ENCODE assay signal across 12 cellular contexts in genomic region chr15:78035861-78036476, GRCh38. TPM values are rescaled to one million over a fixed set of nuclear protein-coding genes. Genes with fewer than 3 reads are reported as not detected.
A peak's percentile ranks its signal among the peaks of the same experiment; 100 is the strongest.
DNase-seq lines count a peak whose midpoint lies in the region; ATAC-seq and TF ChIP-seq lines count a peak whose summit lies in the region.
"Had no signal": no experiment of that assay in that cellular context is flagged by ENCODE, and none has a peak within 500 bp of the region (broad histone marks: within the 10 kb centered on the region; RNA-seq: fewer than 3 reads in every experiment).

No MANE protein-coding gene starts in this region.

- H4K8ac ChIP-seq in mesenchymal stem cell (ENCODE audit: low read length): no peak overlapping the region

- H3K9me3 Mint-ChIP-seq in activated T-helper 2 cell treated with anti-CD3 and anti-CD28 coated beads, Interferon-gamma antibody, Interleukin-2, Interleukin-4, amounts not matched to agents 10 μg/mL and 5 μg/mL and 100 μg/mL, durations not matched to agents 14 hours and 24 hours and 36 hours: no peaks in the 10 kb centered on the region
- H3K9me3 Mint-ChIP-seq: stimulated activated naive CD8-positive, alpha-beta T cell treated with anti-CD3 and anti-CD28 coated beads, Interleukin-15, amount 100 ng/mL, for 72 hours had no signal

- ATAC-seq in Right ventricle myocardium inferior (no peak), upper lobe of right lung (no peak), GM19463 (IDR thresholded peaks at IDR 0.05; ENCODE audit: unreplicated experiment) (no peak), HG02852 (IDR thresholded peaks at IDR 0.05; ENCODE audit: unreplicated experiment) (no peak)
- ATAC-seq: stimulated activated naive CD8-positive, alpha-beta T cell treated with anti-CD3 and anti-CD28 coated beads, Interleukin-15, amount 100 ng/mL, for 72 hours had no signal

- H3K4me3 Mint-ChIP-seq in activated T-helper 2 cell treated with anti-CD3 and anti-CD28 coated beads, Interferon-gamma antibody, Interleukin-2, Interleukin-4, amounts not matched to agents 10 μg/mL and 5 μg/mL and 100 μg/mL, durations not matched to agents 14 hours and 24 hours and 36 hours (ENCODE audit: low read depth): peak overlapping the region; percentile 57

- H3K9me3 ChIP-seq in cardiac muscle cell (ENCODE audit: low read depth) (no peaks in the 10 kb centered on the region), mesenchymal stem cell (ENCODE audit: control insufficient read depth, low read length) (no peaks in the 10 kb centered on the region), upper lobe of right lung (no peaks in the 10 kb centered on the region)

- H4K91ac ChIP-seq in mesenchymal stem cell (ENCODE audit: low read length): no peak overlapping the region

- H3K36me3 ChIP-seq in cardiac muscle cell (no peaks in the 10 kb centered on the region), mesenchymal stem cell (ENCODE audit: control insufficient read depth in 1 of 2, insufficient read depth in 2 of 2, low read depth in 1 of 2, low read length in 2 of 2) (peaks cover 48 to 49% of the 10 kb centered on the region in 2 experiments), upper lobe of right lung (peaks cover 20% of the 10 kb centered on the region)

- H3K23ac ChIP-seq in mesenchymal stem cell (ENCODE audit: low read length in 2 of 2): no peak overlapping the region

- peaks cover 43% of the 10 kb centered on the region for H3K79me1 ChIP-seq in mesenchymal stem cell (replicated peaks; ENCODE audit: low read length, poor library complexity, severe bottlenecking)

- no peak overlapping the region for H3K9ac ChIP-seq in mesenchymal stem cell (ENCODE audit: low read length)

- H2BK120ac ChIP-seq in mesenchymal stem cell (ENCODE audit: low read depth, low read length): no peak overlapping the region

- no peak overlapping the region for H2BK15ac ChIP-seq in mesenchymal stem cell (ENCODE audit: low read depth, poor library complexity, severe bottlenecking)

- TF ChIP-seq CTCF in cardiac muscle cell (IDR thresholded peaks at IDR 0.05; ENCODE audit: low read depth, low read length) (no peak), upper lobe of right lung (IDR thresholded peaks at IDR 0.05) (no peak)

- DNase-seq in cardiac muscle cell (ENCODE audit: low read depth in 1 of 2, low spot score in 1 of 2): peak in 1 of 2 donors; percentile 72
- DNase-seq in Right ventricle myocardium inferior (ENCODE audit: missing footprints): no peak
- no peak for DNase-seq in activated T-helper 2 cell treated with anti-CD3 and anti-CD28 coated beads, Interferon-gamma antibody, Interleukin-2, Interleukin-4, amounts not matched to agents 10 μg/mL and 5 μg/mL and 100 μg/mL, durations not matched to agents 14 hours and 24 hours and 36 hours (ENCODE audit: low spot score)
- DNase-seq in mesenchymal stem cell: peak; percentile 31
- DNase-seq in upper lobe of right lung: no peak
- DNase-seq in NCI-H69 (lab: John Stamatoyannopoulos, UW): no peak
- DNase-seq: NCI-H1417 had no signal

- no peak overlapping the region for H3K4me2 ChIP-seq in mesenchymal stem cell (ENCODE audit: low read length, poor library complexity, severe bottlenecking)

- H2AK5ac ChIP-seq in mesenchymal stem cell (ENCODE audit: low read length, severe bottlenecking): no peak overlapping the region

- no peaks in the 10 kb centered on the region for H3K27me3 Mint-ChIP-seq in activated T-helper 2 cell treated with anti-CD3 and anti-CD28 coated beads, Interferon-gamma antibody, Interleukin-2, Interleukin-4, amounts not matched to agents 10 μg/mL and 5 μg/mL and 100 μg/mL, durations not matched to agents 14 hours and 24 hours and 36 hours (ENCODE audit: low read depth)
- H3K27me3 Mint-ChIP-seq: stimulated activated naive CD8-positive, alpha-beta T cell treated with anti-CD3 and anti-CD28 coated beads, Interleukin-15, amount 100 ng/mL, for 72 hours had no signal

- H3K14ac ChIP-seq in mesenchymal stem cell (ENCODE audit: low read length in 2 of 2): no peak overlapping the region

- no peak overlapping the region for H2BK5ac ChIP-seq in mesenchymal stem cell (ENCODE audit: low read depth, low read length, poor library complexity, severe bottlenecking)

- intact Hi-C loops in Right ventricle myocardium inferior (cut with DNase I) (loop anchor here (5.0 kb wide), 1 partner anchor 41 kb away; the partner anchor contains the start of gene TBC1D2B), upper lobe of right lung (cut with DNase I) (no loop called here)
- intact Hi-C loops in activated T-helper 2 cell treated with anti-CD3 and anti-CD28 coated beads, Interferon-gamma antibody, Interleukin-2, Interleukin-4, amounts not matched to agents 10 μg/mL and 5 μg/mL and 100 μg/mL, durations not matched to agents 14 hours and 24 hours and 36 hours (cut with micrococcal nuclease): loop anchor here (2.0 kb wide), 1 partner anchor 33 kb away; no protein-coding TSS in a partner anchor

- H3K4me3 ChIP-seq in cardiac muscle cell: no peak overlapping the region
- no peak overlapping the region for H3K4me3 ChIP-seq in mesenchymal stem cell (ENCODE audit: insufficient read depth in 1 of 2, low read depth in 1 of 2, low read length in 2 of 2)
- H3K4me3 ChIP-seq in upper lobe of right lung: no peak overlapping the region

- H3K27ac ChIP-seq in cardiac muscle cell: peak overlapping the region; percentile 73
- no peak overlapping the region for H3K27ac ChIP-seq in mesenchymal stem cell (ENCODE audit: low read length, poor library complexity, severe bottlenecking)
- H3K27ac ChIP-seq in upper lobe of right lung: peak overlapping the region; percentile 73
- H3K27ac ChIP-seq: C4-2B had no signal

- peak overlapping the region; percentile 81 for H3K27ac Mint-ChIP-seq in activated T-helper 2 cell treated with anti-CD3 and anti-CD28 coated beads, Interferon-gamma antibody, Interleukin-2, Interleukin-4, amounts not matched to agents 10 μg/mL and 5 μg/mL and 100 μg/mL, durations not matched to agents 14 hours and 24 hours and 36 hours
- H3K27ac Mint-ChIP-seq: stimulated activated naive CD8-positive, alpha-beta T cell treated with anti-CD3 and anti-CD28 coated beads, Interleukin-15, amount 100 ng/mL, for 72 hours had no signal

- peaks cover 50% of the 10 kb centered on the region for H3K36me3 Mint-ChIP-seq in activated T-helper 2 cell treated with anti-CD3 and anti-CD28 coated beads, Interferon-gamma antibody, Interleukin-2, Interleukin-4, amounts not matched to agents 10 μg/mL and 5 μg/mL and 100 μg/mL, durations not matched to agents 14 hours and 24 hours and 36 hours (ENCODE audit: low read depth)

- H2BK12ac ChIP-seq in mesenchymal stem cell (ENCODE audit: low read length in 2 of 2): no peak overlapping the region

- H3K27me3 ChIP-seq in cardiac muscle cell (no peaks in the 10 kb centered on the region), mesenchymal stem cell (ENCODE audit: control insufficient read depth in 1 of 2, insufficient read depth in 1 of 2, low read length in 2 of 2) (no peaks in the 10 kb centered on the region), upper lobe of right lung (no peaks in the 10 kb centered on the region)

- H2AFZ ChIP-seq in mesenchymal stem cell (ENCODE audit: low read depth, low read length): no peak overlapping the region

- WGBS in mesenchymal stem cell: 77% methylated on average over 6 of the region's 6 CpGs

- no peak overlapping the region for H3K4ac ChIP-seq in mesenchymal stem cell (ENCODE audit: low read depth in 1 of 2, low read length in 2 of 2)

- peak overlapping the region in 1 of 2 experiments; percentile 46 for H3K18ac ChIP-seq in mesenchymal stem cell (ENCODE audit: low read depth in 1 of 2, low read length in 2 of 2)

- H3K4me1 ChIP-seq in cardiac muscle cell (ENCODE audit: low read depth) (peaks cover 25% of the 10 kb centered on the region), mesenchymal stem cell (ENCODE audit: control insufficient read depth, insufficient read depth, low read depth, low read length) (peaks cover 14% of the 10 kb centered on the region), upper lobe of right lung (peaks cover 79% of the 10 kb centered on the region)

- H3K4me1 Mint-ChIP-seq in activated T-helper 2 cell treated with anti-CD3 and anti-CD28 coated beads, Interferon-gamma antibody, Interleukin-2, Interleukin-4, amounts not matched to agents 10 μg/mL and 5 μg/mL and 100 μg/mL, durations not matched to agents 14 hours and 24 hours and 36 hours (ENCODE audit: low read depth): peaks cover 82% of the 10 kb centered on the region

RNA-seq across cellular contexts. Expression of gene TBC1D2B, which starts 41.5 kb away (rescaled TPM):
- total RNA-seq in cardiac muscle cell (8.8 and 16.5 TPM in 2 replicates), Right ventricle myocardium inferior (12.2 TPM), upper lobe of right lung (88.7 TPM)
- 6.5 and 11.9 TPM in 2 replicates for polyA plus RNA-seq in cardiac muscle cell
- 55.0 and 63.5 TPM in 2 replicates for total RNA-seq in activated T-helper 2 cell treated with anti-CD3 and anti-CD28 coated beads, Interferon-gamma antibody, Interleukin-2, Interleukin-4, amounts not matched to agents 10 μg/mL and 5 μg/mL and 100 μg/mL, durations not matched to agents 14 hours and 24 hours and 36 hours
- 43.1 TPM for polyA plus RNA-seq in mesenchymal stem cell (2013, experiment 1 of 2)
- 41.2 TPM for polyA plus RNA-seq in mesenchymal stem cell (2013, experiment 2 of 2)

RNA-seq across cellular contexts. Expression of gene SH2D7, which starts 56.4 kb away (rescaled TPM):
- total RNA-seq in cardiac muscle cell (not detected in 2 replicates), Right ventricle myocardium inferior (not detected), upper lobe of right lung (not detected)
- polyA plus RNA-seq in cardiac muscle cell: 0.22 and 0.98 TPM in 2 replicates
- not detected in 2 replicates for total RNA-seq in activated T-helper 2 cell treated with anti-CD3 and anti-CD28 coated beads, Interferon-gamma antibody, Interleukin-2, Interleukin-4, amounts not matched to agents 10 μg/mL and 5 μg/mL and 100 μg/mL, durations not matched to agents 14 hours and 24 hours and 36 hours
- 0.01 TPM for polyA plus RNA-seq in mesenchymal stem cell (2013, experiment 1 of 2)
- polyA plus RNA-seq in mesenchymal stem cell (2013, experiment 2 of 2): 0.01 TPM
- total RNA-seq: frontal cortex had no signal
